ENCODE assay signal across 11 cellular contexts in genomic region chr5:31640024-31640423, GRCh38. TPM values are rescaled to one million over a fixed set of nuclear protein-coding genes. Genes with fewer than 3 reads are reported as not detected.
A peak's percentile ranks its signal among the peaks of the same experiment; 100 is the strongest.
DNase-seq lines count a peak whose midpoint lies in the region; ATAC-seq lines count a peak whose summit lies in the region.
"Had no signal": no experiment of that assay in that cellular context is flagged by ENCODE, and none has a peak within 500 bp of the region (broad histone marks: within the 10 kb centered on the region; RNA-seq: fewer than 3 reads in every experiment).

No MANE protein-coding gene starts in this region.

- peaks cover 24% of the 10 kb centered on the region for H3K27me3 Mint-ChIP-seq in activated T-cell treated with anti-CD3 and anti-CD28 coated beads, Interleukin-2, amount 50 U/mL, for 4 hours (ENCODE audit: low read depth)

- peak overlapping the region; percentile 68 for H3K4me3 Mint-ChIP-seq in activated T-cell treated with anti-CD3 and anti-CD28 coated beads, Interleukin-2, amount 50 U/mL, for 4 hours

- H3K9me3 ChIP-seq in subcutaneous abdominal adipose tissue (ENCODE audit: control insufficient read depth in 5 of 5, low read length in 5 of 5) = no peaks in the 10 kb centered on the region
- H3K9me3 ChIP-seq: body of pancreas had no signal

- H3K4me1 ChIP-seq in subcutaneous abdominal adipose tissue (ENCODE audit: control insufficient read depth in 5 of 5, insufficient read depth in 5 of 5, low read length in 5 of 5) = peaks cover 2 to 17% (median 11%) of the 10 kb centered on the region in 5 donors

- H3K9me3 Mint-ChIP-seq in activated T-cell treated with anti-CD3 and anti-CD28 coated beads, Interleukin-2, amount 50 U/mL, for 4 hours = no peaks in the 10 kb centered on the region

- no peaks in the 10 kb centered on the region for H3K36me3 Mint-ChIP-seq in activated T-cell treated with anti-CD3 and anti-CD28 coated beads, Interleukin-2, amount 50 U/mL, for 4 hours (ENCODE audit: insufficient read depth)

- H3K4me1 Mint-ChIP-seq in activated T-cell treated with anti-CD3 and anti-CD28 coated beads, Interleukin-2, amount 50 U/mL, for 4 hours (ENCODE audit: low read depth) = peaks cover 11% of the 10 kb centered on the region

- H3K9ac ChIP-seq in subcutaneous abdominal adipose tissue (ENCODE audit: low read length in 5 of 5) = no peak overlapping the region

- peaks cover 0 to 8% (median 0%) of the 10 kb centered on the region in 5 donors for H3K27me3 ChIP-seq in subcutaneous abdominal adipose tissue (ENCODE audit: control insufficient read depth in 5 of 5, insufficient read depth in 4 of 5, low read length in 5 of 5)
- H3K27me3 ChIP-seq: body of pancreas had no signal

- ATAC-seq in activated T-cell treated with anti-CD3 and anti-CD28 coated beads, Interleukin-2, amount 50 U/mL, for 4 hours = no peak
- no peak for ATAC-seq in GM18861 (IDR thresholded peaks at IDR 0.05; ENCODE audit: unreplicated experiment)
- ATAC-seq in HG03442 (IDR thresholded peaks at IDR 0.05; ENCODE audit: unreplicated experiment) = no peak

- DNase-seq in activated T-cell treated with anti-CD3 and anti-CD28 coated beads, Interleukin-2, amount 50 U/mL, for 4 hours = no peak
- DNase-seq in activated T-cell treated with anti-CD3 and anti-CD28 coated beads for 4 hours (no peak), astrocyte of the hippocampus (ENCODE audit: low read depth, low spot score) (peak; percentile 10), iPS-NIHi11 (ENCODE audit: low spot score) (peak; percentile 40), NCI-H2029 treated with DMSO at 0.1 percent for 48 hours (lab: John Stamatoyannopoulos, UW) (no peak)
- DNase-seq: GF-D8, NCI-H1694 treated with DMSO at 0.1 percent for 48 hours had no signal

- peak overlapping the region in 4 of 5 donors; percentile 53 to 76 (median 74) for H3K4me3 ChIP-seq in subcutaneous abdominal adipose tissue (ENCODE audit: low read depth in 1 of 5, low read length in 5 of 5)
- H3K4me3 ChIP-seq: body of pancreas had no signal

- H3K36me3 ChIP-seq in subcutaneous abdominal adipose tissue (ENCODE audit: control insufficient read depth in 5 of 5, insufficient read depth in 5 of 5, low read length in 5 of 5) = no peaks in the 10 kb centered on the region

- no peak overlapping the region for H3K27ac ChIP-seq in subcutaneous abdominal adipose tissue (ENCODE audit: low read depth, low read length)

RNA-seq across cellular contexts. Expression of gene PDZD2, which starts 1.1 kb away (rescaled TPM):
- total RNA-seq in activated T-cell treated with anti-CD3 and anti-CD28 coated beads, Interleukin-2, amount 50 U/mL, for 4 hours = under 1 TPM; 0.03 to 0.24 (median 0.05) TPM

Comparison
In these comparisons a context has a peak if more than half of its experiments do, and no peak if none do; other contexts are left out.
1. DNase-seq: peak in astrocyte of the hippocampus (single experiment) and iPS-NIHi11 (single experiment); none in activated T-cell treated with anti-CD3 and anti-CD28 coated beads, Interleukin-2, amount 50 U/mL, for 4 hours (single experiment), activated T-cell treated with anti-CD3 and anti-CD28 coated beads for 4 hours (single experiment) and NCI-H2029 treated with DMSO at 0.1 percent for 48 hours (single experiment).